In the genomic region with DNA sequence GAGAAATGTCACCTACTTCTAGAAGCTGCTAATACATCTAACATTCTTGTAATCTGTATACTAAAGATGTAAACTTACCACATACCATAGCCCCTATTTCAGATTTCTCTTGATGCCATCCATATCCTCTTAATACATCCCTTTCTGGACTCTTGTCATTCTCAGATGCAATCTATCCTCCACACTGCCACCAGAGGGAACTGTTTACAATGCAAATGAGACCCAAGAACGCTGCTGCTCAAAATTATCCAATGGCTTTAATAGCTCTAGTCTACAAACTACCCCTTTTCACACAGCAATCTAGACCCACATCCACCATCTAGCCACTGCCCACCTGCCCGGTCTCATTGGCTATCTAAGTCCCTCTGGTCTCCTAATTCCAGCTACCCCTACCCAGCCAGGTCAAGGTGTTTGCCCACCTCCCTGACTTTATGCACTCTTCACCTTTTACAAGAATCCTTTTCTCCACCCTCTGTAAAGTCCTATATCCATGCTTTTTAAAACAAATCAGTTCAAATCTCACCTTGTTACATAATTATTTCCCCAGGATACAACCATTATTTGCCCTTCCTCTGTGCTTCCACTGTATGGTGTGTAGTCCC, we compare ENCODE assay signal across 8 cellular contexts. TPM values are rescaled to one million over a fixed set of nuclear protein-coding genes. Genes with fewer than 3 reads are reported as not detected.
DNase-seq lines count a peak whose midpoint lies in the region; ATAC-seq and TF ChIP-seq lines count a peak whose summit lies in the region.

No MANE protein-coding gene starts in this region.

- DNase-seq in activated CD4-positive, alpha-beta T cell treated with anti-CD3 and anti-CD28 coated beads, Interleukin-2, amount 10 ng/mL, durations not matched to agents 24 days and 14 days = peak; percentile 73
- no peak for DNase-seq in activated CD4-positive, alpha-beta T cell treated with anti-CD3 and anti-CD28 coated beads, Interleukin-2, amount 50 U/mL, for 1 hour
- DNase-seq in RPMI8226 (peak; percentile 63), epithelial cell of proximal tubule (ENCODE audit: low read depth) (no peak), osteocyte (ENCODE audit: extremely low spot score, unreplicated experiment) (no peak)

- H3K4me1 Mint-ChIP-seq in activated CD4-positive, alpha-beta T cell treated with anti-CD3 and anti-CD28 coated beads, Interleukin-2, amount 10 ng/mL, durations not matched to agents 24 days and 14 days = peaks cover 2% of the 10 kb centered on the region
- peaks cover 4% of the 10 kb centered on the region for H3K4me1 Mint-ChIP-seq in osteocyte (ENCODE audit: unreplicated experiment)

- TF ChIP-seq CTCF in epithelial cell of proximal tubule (conservative IDR thresholded peaks at IDR 0.05; ENCODE audit: low read depth, low read length) = peak; percentile 81
- TF ChIP-seq CTCF in osteocyte (IDR thresholded peaks at IDR 0.05) = peak; percentile 68

- H3K27me3 Mint-ChIP-seq in activated CD4-positive, alpha-beta T cell treated with anti-CD3 and anti-CD28 coated beads, Interleukin-2, amount 10 ng/mL, durations not matched to agents 24 days and 14 days = peaks cover 29% of the 10 kb centered on the region
- H3K27me3 Mint-ChIP-seq in osteocyte (ENCODE audit: unreplicated experiment) = no peaks in the 10 kb centered on the region

- ATAC-seq in GM21381 (IDR thresholded peaks at IDR 0.05; ENCODE audit: unreplicated experiment) = peak; percentile 36
- no peak for ATAC-seq in HG02840 (IDR thresholded peaks at IDR 0.05; ENCODE audit: low FRiP score, unreplicated experiment)

- intact Hi-C loops in activated CD4-positive, alpha-beta T cell treated with anti-CD3 and anti-CD28 coated beads, Interleukin-2, amount 10 ng/mL, durations not matched to agents 24 days and 14 days (cut with micrococcal nuclease) = loop anchor here (1.0 to 10.0 kb wide), 3 partner anchors 91 to 413 kb away; a partner anchor contains a TSS

- H3K4me3 Mint-ChIP-seq in activated CD4-positive, alpha-beta T cell treated with anti-CD3 and anti-CD28 coated beads, Interleukin-2, amount 10 ng/mL, durations not matched to agents 24 days and 14 days = no peak overlapping the region
- H3K4me3 Mint-ChIP-seq in osteocyte (ENCODE audit: unreplicated experiment) = no peak overlapping the region

- peaks cover 8% of the 10 kb centered on the region; the same call in 1 of the 2 replicates for H3K4me1 ChIP-seq in HUES6 (ENCODE audit: control insufficient read depth, insufficient read depth, low read length)

- H3K9me3 Mint-ChIP-seq in activated CD4-positive, alpha-beta T cell treated with anti-CD3 and anti-CD28 coated beads, Interleukin-2, amount 10 ng/mL, durations not matched to agents 24 days and 14 days = no peaks in the 10 kb centered on the region
- H3K9me3 Mint-ChIP-seq in osteocyte (ENCODE audit: unreplicated experiment) = no peaks in the 10 kb centered on the region

- no peaks in the 10 kb centered on the region for H3K36me3 Mint-ChIP-seq in activated CD4-positive, alpha-beta T cell treated with anti-CD3 and anti-CD28 coated beads, Interleukin-2, amount 10 ng/mL, durations not matched to agents 24 days and 14 days (ENCODE audit: low read depth)
- H3K36me3 Mint-ChIP-seq in osteocyte (ENCODE audit: unreplicated experiment) = no peaks in the 10 kb centered on the region

- peak overlapping the region; percentile 20; the same call in 1 of the 2 replicates for H3K27ac ChIP-seq in HUES6 (ENCODE audit: low read depth, low read length)

- no peak overlapping the region for H3K27ac Mint-ChIP-seq in activated CD4-positive, alpha-beta T cell treated with anti-CD3 and anti-CD28 coated beads, Interleukin-2, amount 10 ng/mL, durations not matched to agents 24 days and 14 days
- no peak overlapping the region for H3K27ac Mint-ChIP-seq in osteocyte (ENCODE audit: unreplicated experiment)

- no peaks in the 10 kb centered on the region for H3K27me3 ChIP-seq in HUES6 (ENCODE audit: control insufficient read depth, insufficient read depth, low read length)

- H3K9ac ChIP-seq in HUES6 (ENCODE audit: low read length) = peak overlapping the region; percentile 65

- no peaks in the 10 kb centered on the region for H3K9me3 ChIP-seq in HUES6 (ENCODE audit: control insufficient read depth, insufficient read depth, low read depth, low read length)

- no peak overlapping the region for H3K4me3 ChIP-seq in HUES6 (ENCODE audit: low read depth, low read length)
- H3K4me3 ChIP-seq in epithelial cell of proximal tubule (ENCODE audit: low read depth, low read length) = no peak overlapping the region

- peaks cover 3% of the 10 kb centered on the region; the same call in 1 of the 2 replicates for H3K36me3 ChIP-seq in HUES6 (ENCODE audit: control insufficient read depth, insufficient read depth, low read length)

RNA-seq across cellular contexts. Expression of a gene that starts 14.8 kb away (rescaled TPM):
- not detected in 2 replicates for total RNA-seq in activated CD4-positive, alpha-beta T cell treated with anti-CD3 and anti-CD28 coated beads, Interleukin-2, amount 10 ng/mL, durations not matched to agents 24 days and 14 days
- 7.2 and 14.5 TPM in 2 replicates for total RNA-seq in epithelial cell of proximal tubule
- 2.5 and 3.1 TPM in 2 replicates for total RNA-seq in osteocyte

RNA-seq across cellular contexts. Expression of a gene that starts 59.4 kb away (rescaled TPM):
- total RNA-seq in activated CD4-positive, alpha-beta T cell treated with anti-CD3 and anti-CD28 coated beads, Interleukin-2, amount 10 ng/mL, durations not matched to agents 24 days and 14 days = 13.4 and 14.4 TPM in 2 replicates
- total RNA-seq in epithelial cell of proximal tubule (5.7 and 18.4 TPM in 2 replicates), osteocyte (4.8 and 4.9 TPM in 2 replicates)

Comparison
In these comparisons a context has a peak if more than half of its experiments do, and no peak if none do; other contexts are left out.
1. DNase-seq: peak in activated CD4-positive, alpha-beta T cell treated with anti-CD3 and anti-CD28 coated beads, Interleukin-2, amount 10 ng/mL, durations not matched to agents 24 days and 14 days (single experiment) and RPMI8226 (single experiment); none in activated CD4-positive, alpha-beta T cell treated with anti-CD3 and anti-CD28 coated beads, Interleukin-2, amount 50 U/mL, for 1 hour (single experiment), epithelial cell of proximal tubule (single experiment) and osteocyte (single experiment).